1 cellular context compared by ENCODE assay signal in the genomic region with DNA sequence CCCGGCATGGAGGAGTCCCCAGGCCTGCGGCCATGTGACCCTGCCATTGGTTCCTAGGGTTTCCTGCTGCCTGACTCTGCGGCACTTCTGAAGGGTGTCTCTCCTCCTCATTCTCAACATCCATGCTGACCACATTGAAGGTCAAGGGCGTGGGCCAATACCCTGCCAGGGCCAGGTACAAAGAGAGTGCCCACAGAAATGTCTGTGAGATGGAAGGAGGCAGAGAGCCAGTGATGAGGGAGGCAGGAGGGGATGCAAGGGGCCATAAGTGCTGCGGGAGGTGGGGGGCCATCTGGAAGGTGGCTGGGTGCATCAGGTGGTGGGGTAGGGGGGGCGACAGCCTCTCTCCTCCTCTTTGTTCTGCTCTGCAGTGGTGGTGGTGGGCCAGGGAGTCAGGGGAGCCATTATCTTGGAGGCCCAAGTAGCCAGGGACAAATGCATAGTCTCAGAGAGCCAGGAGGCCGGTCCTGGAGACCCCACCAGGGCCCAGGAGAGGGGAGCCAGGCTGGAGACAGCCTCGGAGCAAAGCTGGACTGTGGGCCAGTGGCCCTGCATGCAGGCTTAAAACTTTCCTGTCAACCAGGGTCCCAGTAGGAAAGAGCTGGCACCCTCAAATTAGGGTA.
TF ChIP-seq lines count a peak whose summit lies in the region.

No MANE protein-coding gene starts in this region.

TF ChIP-seq in A549, 52 proteins besides CTCF, POLR2A, EP300 and RAD21 (continued from another document):
- TF ChIP-seq SMC3 (IDR thresholded peaks at IDR 0.05), result no peak
- TF ChIP-seq, protein P1, sequence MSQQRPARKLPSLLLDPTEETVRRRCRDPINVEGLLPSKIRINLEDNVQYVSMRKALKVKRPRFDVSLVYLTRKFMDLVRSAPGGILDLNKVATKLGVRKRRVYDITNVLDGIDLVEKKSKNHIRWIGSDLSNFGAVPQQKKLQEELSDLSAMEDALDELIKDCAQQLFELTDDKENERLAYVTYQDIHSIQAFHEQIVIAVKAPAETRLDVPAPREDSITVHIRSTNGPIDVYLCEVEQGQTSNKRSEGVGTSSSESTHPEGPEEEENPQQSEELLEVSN (IDR thresholded peaks at IDR 0.05; ENCODE audit: borderline replicate concordance, low read depth), result no peak
- TF ChIP-seq, protein P2, sequence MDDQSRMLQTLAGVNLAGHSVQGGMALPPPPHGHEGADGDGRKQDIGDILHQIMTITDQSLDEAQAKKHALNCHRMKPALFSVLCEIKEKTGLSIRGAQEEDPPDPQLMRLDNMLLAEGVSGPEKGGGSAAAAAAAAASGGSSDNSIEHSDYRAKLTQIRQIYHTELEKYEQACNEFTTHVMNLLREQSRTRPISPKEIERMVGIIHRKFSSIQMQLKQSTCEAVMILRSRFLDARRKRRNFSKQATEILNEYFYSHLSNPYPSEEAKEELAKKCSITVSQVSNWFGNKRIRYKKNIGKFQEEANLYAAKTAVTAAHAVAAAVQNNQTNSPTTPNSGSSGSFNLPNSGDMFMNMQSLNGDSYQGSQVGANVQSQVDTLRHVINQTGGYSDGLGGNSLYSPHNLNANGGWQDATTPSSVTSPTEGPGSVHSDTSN (IDR thresholded peaks at IDR 0.05), result no peak
- no peak for TF ChIP-seq ZNF302 (CRISPR knock-in tag; IDR thresholded peaks at IDR 0.05)
- TF ChIP-seq HOXB5 (CRISPR knock-in tag; IDR thresholded peaks at IDR 0.05), result no peak
